ENCODE assay signal across 15 cellular contexts in genomic region chr1:204126941-204127340, GRCh38. TPM values are rescaled to one million over a fixed set of nuclear protein-coding genes. Genes with fewer than 3 reads are reported as not detected.
DNase-seq lines count a peak whose midpoint lies in the region; ATAC-seq, FAIRE-seq and TF ChIP-seq lines count a peak whose summit lies in the region.
"Had no signal": no experiment of that assay in that cellular context is flagged by ENCODE, and none has a peak within 500 bp of the region (broad histone marks: within the 10 kb centered on the region; RNA-seq: fewer than 3 reads in every experiment).

No MANE protein-coding gene starts in this region.

- CTCF ChIA-PET in activated naive CD4-positive, alpha-beta T cell treated with anti-CD3 and anti-CD28 coated beads, Interleukin-2, amount 10 ng/mL, durations not matched to agents 7 days and 5 days (lab: Charles Lee): interaction anchor here (1.4 to 4.5 kb wide), 3 partner anchors 10 to 262 kb away, joined by 4 to 61 read pairs (median 15); no protein-coding TSS in a partner anchor
- CTCF ChIA-PET in endothelial cell of umbilical vein (lab: Charles Lee): interaction anchor here (1.1 to 19.0 kb wide), 6 partner anchors 13 to 261 kb away, joined by 4 to 903 read pairs (median 36); partner anchors contain the start of genes SNRPE and SOX13
- CTCF ChIA-PET in activated CD4-positive, alpha-beta T cell treated with anti-CD3 and anti-CD28 coated beads, Interleukin-2, amount 10 ng/mL, durations not matched to agents 7 days and 5 days (lab: Charles Lee): interaction anchor here (3.8 to 4.0 kb wide), 2 partner anchors 12 to 255 kb away, joined by 31 to 38 read pairs; no protein-coding TSS in a partner anchor

- peak overlapping the region; percentile 4 for H3K27ac Mint-ChIP-seq in activated naive CD4-positive, alpha-beta T cell treated with anti-CD3 and anti-CD28 coated beads, Interleukin-2, amount 10 ng/mL, durations not matched to agents 7 days and 5 days
- H3K27ac Mint-ChIP-seq in osteocyte (ENCODE audit: unreplicated experiment): peak overlapping the region; percentile 24
- H3K27ac Mint-ChIP-seq in activated CD4-positive, alpha-beta T cell treated with anti-CD3 and anti-CD28 coated beads, Interleukin-2, amount 10 ng/mL, durations not matched to agents 7 days and 5 days: no peak overlapping the region
- H3K27ac Mint-ChIP-seq: activated CD4-positive, alpha-beta memory T cell treated with anti-CD3 and anti-CD28 coated beads for 36 hours had no signal

- intact Hi-C loops in endothelial cell of umbilical vein (cut with micrococcal nuclease): loop anchor here (1.0 to 10.0 kb wide), 7 partner anchors 19 to 500 kb away; partner anchors contain the start of genes ATP2B4 and SNRPE

- TF ChIP-seq CTCF in endothelial cell of umbilical vein (IDR thresholded peaks at IDR 0.05; ENCODE audit: extremely low read depth in 1 of 2, insufficient read depth in 1 of 2, low read depth in 1 of 2, low read length in 2 of 2): no peak
- no peak for TF ChIP-seq CTCF in osteocyte (IDR thresholded peaks at IDR 0.05)
- no peak for TF ChIP-seq CTCF in tibial nerve (IDR thresholded peaks at IDR 0.05)

- no peak overlapping the region for H3K4me3 Mint-ChIP-seq in activated naive CD4-positive, alpha-beta T cell treated with anti-CD3 and anti-CD28 coated beads, Interleukin-2, amount 10 ng/mL, durations not matched to agents 7 days and 5 days
- H3K4me3 Mint-ChIP-seq in osteocyte (ENCODE audit: unreplicated experiment): no peak overlapping the region
- H3K4me3 Mint-ChIP-seq in activated CD4-positive, alpha-beta T cell treated with anti-CD3 and anti-CD28 coated beads, Interleukin-2, amount 10 ng/mL, durations not matched to agents 7 days and 5 days: no peak overlapping the region
- H3K4me3 Mint-ChIP-seq: activated CD4-positive, alpha-beta memory T cell treated with anti-CD3 and anti-CD28 coated beads for 36 hours had no signal

- H3K36me3 ChIP-seq in endothelial cell of umbilical vein (ENCODE audit: control insufficient read depth in 2 of 2, extremely low read depth in 1 of 2, insufficient read depth in 2 of 2, low read length in 2 of 2) (peaks cover 0 to 32% of the 10 kb centered on the region in 2 experiments), tibial nerve (peaks cover 0 to 68% (median 9%) of the 10 kb centered on the region in 3 donors)

- no peak for DNase-seq in activated naive CD4-positive, alpha-beta T cell treated with anti-CD3 and anti-CD28 coated beads, Interleukin-2, amount 10 ng/mL, durations not matched to agents 7 days and 5 days
- DNase-seq in activated naive CD4-positive, alpha-beta T cell (lab: John Stamatoyannopoulos, UW): no peak
- no peak for DNase-seq in endothelial cell of umbilical vein (ENCODE audit: low read depth, low spot score)
- DNase-seq in osteocyte (ENCODE audit: extremely low spot score, unreplicated experiment): no peak
- DNase-seq in tibial nerve (ENCODE audit: low spot score in 2 of 2): no peak
- no peak for DNase-seq in activated CD4-positive, alpha-beta T cell treated with anti-CD3 and anti-CD28 coated beads, Interleukin-2, amount 10 ng/mL, durations not matched to agents 7 days and 5 days
- no peak for DNase-seq in HuH-7 (ENCODE audit: low spot score)

- no peaks in the 10 kb centered on the region for H4K20me1 ChIP-seq in endothelial cell of umbilical vein (replicated peaks; ENCODE audit: control insufficient read depth, extremely low read depth, insufficient read depth, low read length)
- H4K20me1 ChIP-seq: BLaER1 treated with 17β-estradiol and CSF1 and Interleukin-3, amounts not matched to agents 10 nM and 100 nM had no signal

- FAIRE-seq in endothelial cell of umbilical vein (lab: Jason Lieb, UNC): no peak

- H3K36me3 Mint-ChIP-seq in activated naive CD4-positive, alpha-beta T cell treated with anti-CD3 and anti-CD28 coated beads, Interleukin-2, amount 10 ng/mL, durations not matched to agents 7 days and 5 days: no peaks in the 10 kb centered on the region
- peaks cover 2% of the 10 kb centered on the region for H3K36me3 Mint-ChIP-seq in osteocyte (ENCODE audit: unreplicated experiment)
- H3K36me3 Mint-ChIP-seq in activated CD4-positive, alpha-beta T cell treated with anti-CD3 and anti-CD28 coated beads, Interleukin-2, amount 10 ng/mL, durations not matched to agents 7 days and 5 days (ENCODE audit: low read depth): no peaks in the 10 kb centered on the region
- H3K36me3 Mint-ChIP-seq: activated CD4-positive, alpha-beta memory T cell treated with anti-CD3 and anti-CD28 coated beads for 36 hours had no signal

- no peak overlapping the region for H3K27ac ChIP-seq in endothelial cell of umbilical vein (ENCODE audit: insufficient read depth, low read depth, low read length)
- H3K27ac ChIP-seq in tibial nerve: peak overlapping the region in 3 of 4 donors; percentile 72 to 88 (median 73)
- H3K27ac ChIP-seq: BLaER1 treated with 17β-estradiol and CSF1 and Interleukin-3, amounts not matched to agents 10 nM and 100 nM; HL-60; KMS-11 had no signal

- peaks cover 5% of the 10 kb centered on the region for H3K4me1 Mint-ChIP-seq in activated naive CD4-positive, alpha-beta T cell treated with anti-CD3 and anti-CD28 coated beads, Interleukin-2, amount 10 ng/mL, durations not matched to agents 7 days and 5 days
- H3K4me1 Mint-ChIP-seq in osteocyte (ENCODE audit: unreplicated experiment): peaks cover 34% of the 10 kb centered on the region
- peaks cover 11% of the 10 kb centered on the region for H3K4me1 Mint-ChIP-seq in activated CD4-positive, alpha-beta T cell treated with anti-CD3 and anti-CD28 coated beads, Interleukin-2, amount 10 ng/mL, durations not matched to agents 7 days and 5 days

- no peak overlapping the region for H3K4me2 ChIP-seq in endothelial cell of umbilical vein (ENCODE audit: insufficient read depth, low read length)
- H3K4me2 ChIP-seq: KMS-11 had no signal

- H3K27me3 ChIP-seq in endothelial cell of umbilical vein (ENCODE audit: control insufficient read depth in 2 of 2, insufficient read depth in 2 of 2, low read length in 2 of 2) (no peaks in the 10 kb centered on the region), tibial nerve (no peaks in the 10 kb centered on the region)
- H3K27me3 ChIP-seq: BLaER1 treated with 17β-estradiol and CSF1 and Interleukin-3, amounts not matched to agents 10 nM and 100 nM had no signal

- H3K27me3 Mint-ChIP-seq in activated naive CD4-positive, alpha-beta T cell treated with anti-CD3 and anti-CD28 coated beads, Interleukin-2, amount 10 ng/mL, durations not matched to agents 7 days and 5 days: peaks cover 8% of the 10 kb centered on the region
- H3K27me3 Mint-ChIP-seq in osteocyte (ENCODE audit: unreplicated experiment): no peaks in the 10 kb centered on the region
- no peaks in the 10 kb centered on the region for H3K27me3 Mint-ChIP-seq in activated CD4-positive, alpha-beta T cell treated with anti-CD3 and anti-CD28 coated beads, Interleukin-2, amount 10 ng/mL, durations not matched to agents 7 days and 5 days
- H3K27me3 Mint-ChIP-seq: activated CD4-positive, alpha-beta memory T cell treated with anti-CD3 and anti-CD28 coated beads for 36 hours had no signal

- no peaks in the 10 kb centered on the region for H3K9me3 ChIP-seq in endothelial cell of umbilical vein (replicated peaks; ENCODE audit: control insufficient read depth, insufficient read depth, low read length)
- H3K9me3 ChIP-seq in tibial nerve: no peaks in the 10 kb centered on the region
- H3K9me3 ChIP-seq: BLaER1 treated with 17β-estradiol and CSF1 and Interleukin-3, amounts not matched to agents 10 nM and 100 nM had no signal

- H3K9me3 Mint-ChIP-seq in activated naive CD4-positive, alpha-beta T cell treated with anti-CD3 and anti-CD28 coated beads, Interleukin-2, amount 10 ng/mL, durations not matched to agents 7 days and 5 days: no peaks in the 10 kb centered on the region
- H3K9me3 Mint-ChIP-seq in osteocyte (ENCODE audit: unreplicated experiment): no peaks in the 10 kb centered on the region
- H3K9me3 Mint-ChIP-seq in activated CD4-positive, alpha-beta T cell treated with anti-CD3 and anti-CD28 coated beads, Interleukin-2, amount 10 ng/mL, durations not matched to agents 7 days and 5 days: no peaks in the 10 kb centered on the region
- H3K9me3 Mint-ChIP-seq: activated CD4-positive, alpha-beta memory T cell treated with anti-CD3 and anti-CD28 coated beads for 36 hours had no signal

- no peak for ATAC-seq in HG03460 (IDR thresholded peaks at IDR 0.05; ENCODE audit: unreplicated experiment)

- dilution Hi-C loops in endothelial cell of umbilical vein (cut with MboI; ENCODE audit: extremely low pct_ligation_motif_present, low sequenced_read_pairs): loop anchor here (25.0 kb wide), 1 partner anchor 265 kb away; the partner anchor contains the start of gene SNRPE

- WGBS in tibial nerve, 2 donors: 33 to 45% methylated on average over 7 of the region's 7 CpGs

- TSS peak; percentile 49 for BruUV-seq in endothelial cell of umbilical vein (replicated peaks; lab: Mats Ljungman, UMichigan)

- H3K4me1 ChIP-seq in endothelial cell of umbilical vein (ENCODE audit: control insufficient read depth, extremely low read depth, insufficient read depth, low read length) (peaks cover 26% of the 10 kb centered on the region), tibial nerve (peaks cover 0 to 66% (median 17%) of the 10 kb centered on the region in 4 donors)

- POLR2A ChIA-PET in endothelial cell of umbilical vein (lab: Charles Lee): no interaction called here
- POLR2A ChIA-PET in activated CD4-positive, alpha-beta T cell treated with anti-CD3 and anti-CD28 coated beads, Interleukin-2, amount 10 ng/mL, durations not matched to agents 7 days and 5 days (lab: Charles Lee): no interaction called here

- no peak for TF ChIP-seq EP300 in tibial nerve (IDR thresholded peaks at IDR 0.05)

- H3K4me3 ChIP-seq in endothelial cell of umbilical vein (replicated peaks in 1 of 3; ENCODE audit: insufficient read depth in 1 of 3, low read depth in 1 of 3, low read length in 3 of 3) (no peak overlapping the region), tibial nerve (no peak overlapping the region)
- H3K4me3 ChIP-seq: BLaER1 treated with 17β-estradiol and CSF1 and Interleukin-3, amounts not matched to agents 10 nM and 100 nM had no signal

- no peaks in the 10 kb centered on the region for H3K9me1 ChIP-seq in endothelial cell of umbilical vein (replicated peaks; ENCODE audit: control insufficient read depth, extremely low read depth, insufficient read depth, low read length)

- H3K9ac ChIP-seq in endothelial cell of umbilical vein (replicated peaks; ENCODE audit: extremely low read depth, insufficient read depth, low read length): no peak overlapping the region
- H3K9ac ChIP-seq: KMS-11 had no signal

- no peak overlapping the region for H2AFZ ChIP-seq in endothelial cell of umbilical vein (ENCODE audit: low read depth, low read length)

- H3K79me2 ChIP-seq in endothelial cell of umbilical vein (ENCODE audit: control insufficient read depth, insufficient read depth, low read length): no peaks in the 10 kb centered on the region

- no peak for TF ChIP-seq POLR2A in endothelial cell of umbilical vein (IDR thresholded peaks at IDR 0.05; ENCODE audit: low read depth, low read length)
- TF ChIP-seq POLR2A in tibial nerve (IDR thresholded peaks at IDR 0.05): no peak

RNA-seq across cellular contexts. Expression of gene ETNK2, which starts 24.9 kb away (rescaled TPM):
- total RNA-seq in endothelial cell of umbilical vein: 13.5 and 15.5 TPM in 2 replicates
- polyA plus RNA-seq in endothelial cell of umbilical vein: 27.5 and 32.9 TPM in 2 replicates
- polyA plus RNA-seq in endothelial cell of umbilical vein (2011; cell fraction: cytosol; rRNA removed): 21.2 and 23.3 TPM in 2 replicates
- 12.9 and 13.5 TPM in 2 replicates for polyA plus RNA-seq in endothelial cell of umbilical vein (2011; cell fraction: nucleus; rRNA removed)
- polyA plus RNA-seq in endothelial cell of umbilical vein (2012): 17.5 and 18.0 TPM in 2 replicates
- 37.9 and 50.1 TPM in 2 replicates for polyA minus RNA-seq in endothelial cell of umbilical vein
- polyA minus RNA-seq in endothelial cell of umbilical vein (2011; cell fraction: cytosol; rRNA and poly(A)+ RNA removed): not detected
- polyA minus RNA-seq in endothelial cell of umbilical vein (2011; cell fraction: nucleus; rRNA and poly(A)+ RNA removed): 9.8 and 10.2 TPM in 2 replicates
- 15.4 and 15.9 TPM in 2 replicates for total RNA-seq in osteocyte
- total RNA-seq in tibial nerve: 10 to 100 TPM; 24.6 to 95.2 (median 67.8) TPM
- under 1 TPM in 1 of 2 experiments, not detected in 1; 0.25 TPM for total RNA-seq in activated CD4-positive, alpha-beta T cell treated with anti-CD3 and anti-CD28 coated beads, Interleukin-2, amount 10 ng/mL, durations not matched to agents 7 days and 5 days

RNA-seq across cellular contexts. Expression of gene REN, which starts 39.2 kb away (rescaled TPM):
- total RNA-seq in endothelial cell of umbilical vein (not detected in 2 replicates), osteocyte (not detected in 2 replicates), tibial nerve (not detected)
- polyA plus RNA-seq in endothelial cell of umbilical vein: 0.11 TPM in 1 of 2 replicates, not detected in the other
- polyA plus RNA-seq in endothelial cell of umbilical vein (2011; cell fraction: cytosol; rRNA removed): not detected in 2 replicates
- polyA plus RNA-seq in endothelial cell of umbilical vein (2011; cell fraction: nucleus; rRNA removed): 0.13 TPM in 1 of 2 replicates, not detected in the other
- polyA plus RNA-seq in endothelial cell of umbilical vein (2012): not detected in 2 replicates
- 0.25 TPM in 1 of 2 replicates, not detected in the other for polyA minus RNA-seq in endothelial cell of umbilical vein
- polyA minus RNA-seq in endothelial cell of umbilical vein (2011; cell fraction: cytosol; rRNA and poly(A)+ RNA removed): not detected
- polyA minus RNA-seq in endothelial cell of umbilical vein (2011; cell fraction: nucleus; rRNA and poly(A)+ RNA removed): not detected in 2 replicates
- not detected for total RNA-seq in activated CD4-positive, alpha-beta T cell treated with anti-CD3 and anti-CD28 coated beads, Interleukin-2, amount 10 ng/mL, durations not matched to agents 7 days and 5 days
- total RNA-seq: activated CD4-positive, alpha-beta memory T cell treated with anti-CD3 and anti-CD28 coated beads for 36 hours; cerebellum; mononuclear cell; subcutaneous adipose tissue had no signal

RNA-seq across cellular contexts. Expression of gene SOX13, which starts 54.0 kb away (rescaled TPM):
- total RNA-seq in endothelial cell of umbilical vein (38.0 and 40.8 TPM in 2 replicates), osteocyte (11.7 and 12.5 TPM in 2 replicates), tibial nerve (100 to 1,000 TPM in 3 of 4 donors, 10 to 100 TPM in 1; 51.8 to 108 (median 105) TPM)
- 50.4 and 57.7 TPM in 2 replicates for polyA plus RNA-seq in endothelial cell of umbilical vein
- polyA plus RNA-seq in endothelial cell of umbilical vein (2011; cell fraction: cytosol; rRNA removed): 26.7 and 27.7 TPM in 2 replicates
- 90.4 and 91.7 TPM in 2 replicates for polyA plus RNA-seq in endothelial cell of umbilical vein (2011; cell fraction: nucleus; rRNA removed)
- polyA plus RNA-seq in endothelial cell of umbilical vein (2012): 12.4 and 13.2 TPM in 2 replicates
- polyA minus RNA-seq in endothelial cell of umbilical vein: 54.1 and 56.9 TPM in 2 replicates
- 28.9 TPM for polyA minus RNA-seq in endothelial cell of umbilical vein (2011; cell fraction: cytosol; rRNA and poly(A)+ RNA removed)
- 42.6 and 56.7 TPM in 2 replicates for polyA minus RNA-seq in endothelial cell of umbilical vein (2011; cell fraction: nucleus; rRNA and poly(A)+ RNA removed)
- 1 to 10 TPM in 1 of 2 experiments, under 1 TPM in 1; 0.60 to 1.3 TPM for total RNA-seq in activated CD4-positive, alpha-beta T cell treated with anti-CD3 and anti-CD28 coated beads, Interleukin-2, amount 10 ng/mL, durations not matched to agents 7 days and 5 days

Comparison
In these comparisons a context has a peak if more than half of its experiments do, and no peak if none do; other contexts are left out.
1. RNA of gene ETNK2, which starts 24.9 kb away (total RNA-seq): 24.6 to 95.2 TPM in tibial nerve, 15.4 to 15.9 TPM in osteocyte and 13.5 to 15.5 TPM in endothelial cell of umbilical vein; 0.25 TPM in activated CD4-positive, alpha-beta T cell treated with anti-CD3 and anti-CD28 coated beads, Interleukin-2, amount 10 ng/mL, durations not matched to agents 7 days and 5 days; every median in the first group is over 10 times any median in the second.